Comparison of ENCODE assay signal across 8 cellular contexts in genomic region chrX:40168183-40169015, GRCh38.
DNase-seq lines count a peak whose midpoint lies in the region; ATAC-seq and TF ChIP-seq lines count a peak whose summit lies in the region.

No MANE protein-coding gene starts in this region.

- peaks cover 4% of the 10 kb centered on the region for H3K4me1 ChIP-seq in right cardiac atrium (ENCODE audit: control insufficient read depth, insufficient read depth, low read length)

- H3K27ac Mint-ChIP-seq in stimulated activated memory B cell treated with anti-CD40 and anti-IgM and Interleukin-4, amounts not matched to agents 10 μg/mL and 1 μg/mL and 100 μg/mL, for 72 hours, result peak overlapping the region; percentile 79

- H3K4me3 ChIP-seq in right cardiac atrium (ENCODE audit: low read length), result peak overlapping the region; percentile 56

- H3K36me3 Mint-ChIP-seq in stimulated activated memory B cell treated with anti-CD40 and anti-IgM and Interleukin-4, amounts not matched to agents 10 μg/mL and 1 μg/mL and 100 μg/mL, for 72 hours, result no peaks in the 10 kb centered on the region

- H3K27me3 ChIP-seq in right cardiac atrium (ENCODE audit: control insufficient read depth, insufficient read depth), result no peaks in the 10 kb centered on the region

- H3K27ac ChIP-seq in VCaP (peak overlapping the region; percentile 98), right cardiac atrium (ENCODE audit: low read length) (no peak overlapping the region)

- no peak for TF ChIP-seq CTCF in VCaP (conservative IDR thresholded peaks at IDR 0.05)

- intact Hi-C loops in right cardiac atrium (cut with DNase I), result loop anchor here in 1 of 4 donors (10.0 kb wide), 1 partner anchor 354 kb away; no protein-coding TSS in a partner anchor

- DNase-seq in NCI-H748 (lab: John Stamatoyannopoulos, UW; ENCODE audit: unreplicated experiment), result peak; percentile 60
- DNase-seq in NCI-H748 treated with DMSO at 0.1 percent for 48 hours (lab: John Stamatoyannopoulos, UW), result no peak
- peak in 1 of 3 donors; percentile 58 for DNase-seq in right cardiac atrium
- DNase-seq in NCI-H510A treated with DMSO at 0.1 percent for 48 hours (lab: John Stamatoyannopoulos, UW), result no peak
- no peak for DNase-seq in T1000 (lab: John Stamatoyannopoulos, UW)
- no peak for DNase-seq in DMS 273 (lab: John Stamatoyannopoulos, UW; ENCODE audit: unreplicated experiment)

- peak overlapping the region; percentile 78 for H3K4me3 Mint-ChIP-seq in stimulated activated memory B cell treated with anti-CD40 and anti-IgM and Interleukin-4, amounts not matched to agents 10 μg/mL and 1 μg/mL and 100 μg/mL, for 72 hours

- no peak for ATAC-seq in right cardiac atrium
- ATAC-seq in stimulated activated memory B cell treated with anti-CD40 and anti-IgM and Interleukin-4, amounts not matched to agents 10 μg/mL and 1 μg/mL and 100 μg/mL, for 72 hours, result no peak

- H3K27me3 Mint-ChIP-seq in stimulated activated memory B cell treated with anti-CD40 and anti-IgM and Interleukin-4, amounts not matched to agents 10 μg/mL and 1 μg/mL and 100 μg/mL, for 72 hours, result no peaks in the 10 kb centered on the region

- H3K9me3 ChIP-seq in right cardiac atrium (ENCODE audit: control insufficient read depth, low read length), result no peaks in the 10 kb centered on the region

- H3K9me3 Mint-ChIP-seq in stimulated activated memory B cell treated with anti-CD40 and anti-IgM and Interleukin-4, amounts not matched to agents 10 μg/mL and 1 μg/mL and 100 μg/mL, for 72 hours, result no peaks in the 10 kb centered on the region

- peaks cover 52% of the 10 kb centered on the region for H3K4me1 Mint-ChIP-seq in stimulated activated memory B cell treated with anti-CD40 and anti-IgM and Interleukin-4, amounts not matched to agents 10 μg/mL and 1 μg/mL and 100 μg/mL, for 72 hours

- 65% methylated on average over 60 of the region's 60 CpGs for WGBS in right cardiac atrium
